ENCODE assay signal across 9 cellular contexts in the genomic region with DNA sequence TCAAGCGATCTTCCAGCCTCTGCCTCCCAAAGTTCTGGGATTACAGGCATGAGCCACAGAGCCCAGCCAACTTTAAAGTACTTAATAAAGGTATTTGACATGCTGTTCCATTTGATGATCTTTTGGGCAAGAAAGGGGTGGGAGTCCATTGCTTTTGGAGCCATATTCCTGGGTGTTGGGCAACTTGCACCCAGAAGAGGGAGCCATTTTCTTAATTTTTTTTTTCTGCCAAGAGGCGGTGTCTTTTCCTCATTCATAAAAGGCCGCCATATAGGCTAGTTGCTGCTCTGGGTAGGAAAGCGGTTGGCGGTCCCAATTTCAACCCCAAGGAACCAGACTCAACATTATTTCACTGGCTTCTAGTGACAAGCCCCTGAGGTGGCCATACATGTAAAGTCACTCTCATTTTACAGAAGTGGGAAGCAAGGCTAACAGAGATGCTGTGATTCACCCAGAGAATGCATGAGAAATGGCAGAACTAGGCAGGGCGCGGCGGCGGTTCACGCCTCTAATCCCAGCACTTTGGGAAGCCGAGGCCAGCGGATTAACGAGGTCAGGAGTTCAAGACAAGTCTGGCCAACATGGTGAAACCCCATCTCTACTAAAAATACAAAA.
DNase-seq lines count a peak whose midpoint lies in the region.
"Had no signal": no experiment of that assay in that cellular context is flagged by ENCODE, and none has a peak within 500 bp of the region (broad histone marks: within the 10 kb centered on the region; RNA-seq: fewer than 3 reads in every experiment).

No MANE protein-coding gene starts in this region.

- H3K36me3 ChIP-seq in CD4-positive, alpha-beta memory T cell (ENCODE audit: insufficient read depth, low read length), result no peaks in the 10 kb centered on the region

- peaks cover 0 to 4% (median 0%) of the 10 kb centered on the region in 8 donors for H3K9me3 Mint-ChIP-seq in CD4-positive, alpha-beta memory T cell

- POLR2A ChIA-PET in CD4-positive, alpha-beta memory T cell (lab: Charles Lee; ENCODE audit: partially characterized antibody), result no interaction called here

- CTCF ChIA-PET in CD4-positive, alpha-beta memory T cell (lab: Charles Lee; ENCODE audit: partially characterized antibody), result interaction anchor here (1.3 kb wide), 1 partner anchor 18 kb away, joined by 4 read pairs; no protein-coding TSS in a partner anchor

- intact Hi-C loops in CD4-positive, alpha-beta memory T cell (cut with micrococcal nuclease), result no loop called here

- no peak overlapping the region for H3K27ac ChIP-seq in CD4-positive, alpha-beta memory T cell (ENCODE audit: low read depth, low read length)

- no peak overlapping the region for H3K27ac Mint-ChIP-seq in CD4-positive, alpha-beta memory T cell
- H3K27ac Mint-ChIP-seq: B cell had no signal

- no peaks in the 10 kb centered on the region for H3K27me3 ChIP-seq in CD4-positive, alpha-beta memory T cell (ENCODE audit: insufficient read depth, low read length)

- no peaks in the 10 kb centered on the region for H3K36me3 Mint-ChIP-seq in CD4-positive, alpha-beta memory T cell

- DNase-seq in NCI-H1436 (lab: John Stamatoyannopoulos, UW) (peak; percentile 0), NCI-H1436 treated with DMSO at 0.1 percent for 48 hours (lab: John Stamatoyannopoulos, UW) (no peak), NCI-H2227 (lab: John Stamatoyannopoulos, UW; ENCODE audit: unreplicated experiment) (peak; percentile 53), cerebellum (ENCODE audit: low spot score) (peak; percentile 47), pons (ENCODE audit: low spot score) (peak; percentile 13)
- DNase-seq in CD4-positive, alpha-beta memory T cell, result no peak
- no peak for DNase-seq in central memory CD4-positive, alpha-beta T cell
- DNase-seq in activated T-cell treated with anti-CD3 and anti-CD28 coated beads, Interleukin-2, amount 50 U/mL, for 48 hours, result no peak

- H3K27me3 Mint-ChIP-seq in CD4-positive, alpha-beta memory T cell, result peaks cover 11 to 24% of the 10 kb centered on the region in 2 donors

- no peak overlapping the region for H3K4me3 ChIP-seq in CD4-positive, alpha-beta memory T cell (ENCODE audit: low read length in 2 of 2)

- no peaks in the 10 kb centered on the region for H3K4me1 ChIP-seq in CD4-positive, alpha-beta memory T cell (ENCODE audit: insufficient read depth, low read length)

- no peaks in the 10 kb centered on the region for H3K9me3 ChIP-seq in CD4-positive, alpha-beta memory T cell (ENCODE audit: control insufficient read depth in 1 of 2, low read length in 2 of 2)

- H3K4me3 Mint-ChIP-seq in CD4-positive, alpha-beta memory T cell, result no peak overlapping the region
- H3K4me3 Mint-ChIP-seq: B cell had no signal

- H3K4me1 Mint-ChIP-seq in CD4-positive, alpha-beta memory T cell, result no peaks in the 10 kb centered on the region
- H3K4me1 Mint-ChIP-seq: B cell had no signal

Comparison
In these comparisons a context has a peak if more than half of its experiments do, and no peak if none do; other contexts are left out.
1. DNase-seq: peak in NCI-H1436 (single experiment), NCI-H2227 (single experiment), cerebellum (single experiment) and pons (single experiment); none in NCI-H1436 treated with DMSO at 0.1 percent for 48 hours (single experiment), CD4-positive, alpha-beta memory T cell (0 of 5), central memory CD4-positive, alpha-beta T cell (single experiment) and activated T-cell treated with anti-CD3 and anti-CD28 coated beads, Interleukin-2, amount 50 U/mL, for 48 hours (0 of 2).